8 cellular contexts compared by ENCODE assay signal in genomic region chr2:132353380-132353779, GRCh38.
DNase-seq lines count a peak whose midpoint lies in the region; ATAC-seq and TF ChIP-seq lines count a peak whose summit lies in the region.
"Not testable (repeated sequence)": the region's sequence is repeated elsewhere in the genome, so short reads cannot be mapped to it uniquely, and the experiment has no call there.

No MANE protein-coding gene starts in this region.

- H3K36me3 ChIP-seq in ascending aorta: not testable (repeated sequence)

- H3K4me3 Mint-ChIP-seq in Calu3 (ENCODE audit: low read depth, unreplicated experiment) (peak overlapping the region; percentile 76), type B pancreatic cell (peak overlapping the region; percentile 85)

- BruUV-seq in Calu3 (replicated peaks; lab: Mats Ljungman, UMichigan): not testable (repeated sequence)

- not testable (repeated sequence) for ATAC-seq in right cardiac atrium

- not testable (repeated sequence) for H3K27ac Mint-ChIP-seq in Calu3 (ENCODE audit: unreplicated experiment); type B pancreatic cell

- peak; percentile 51 for DNase-seq in Calu3
- DNase-seq in M059J (ENCODE audit: low read depth): peak; percentile 60
- peak in 1 of 2 donors; percentile 68 for DNase-seq in ascending aorta (ENCODE audit: low spot score in 2 of 2)
- DNase-seq in epithelial cell of esophagus (ENCODE audit: low read depth): peak; percentile 38
- DNase-seq in right cardiac atrium: peak; percentile 13 to 64 (median 43)
- peak; percentile 37 for DNase-seq in medulla oblongata (ENCODE audit: extremely low spot score)
- peak; percentile 26 for DNase-seq in putamen (ENCODE audit: low spot score)
- not testable (repeated sequence) for DNase-seq in type B pancreatic cell (ENCODE audit: extremely low spot score, unreplicated experiment)

- H3K27me3 ChIP-seq in ascending aorta; right cardiac atrium (ENCODE audit: control insufficient read depth, insufficient read depth): not testable (repeated sequence)

- H3K4me3 ChIP-seq in ascending aorta (peak overlapping the region; percentile 59 to 64), epithelial cell of esophagus (ENCODE audit: low read length) (peak overlapping the region; percentile 39)
- not testable (repeated sequence) for H3K4me3 ChIP-seq in right cardiac atrium (ENCODE audit: low read length)

- intact Hi-C loops in Calu3 (cut with micrococcal nuclease; ENCODE audit: unreplicated experiment); ascending aorta (cut with DNase I); right cardiac atrium (cut with DNase I): not testable (repeated sequence)

- not testable (repeated sequence) for H3K9me3 Mint-ChIP-seq in Calu3 (ENCODE audit: low read depth, unreplicated experiment); type B pancreatic cell

- WGBS in right cardiac atrium: 1% methylated on average over 29 of the region's 32 CpGs

- TF ChIP-seq CTCF in Calu3 (IDR thresholded peaks at IDR 0.05; ENCODE audit: unreplicated experiment); ascending aorta (IDR thresholded peaks at IDR 0.05); epithelial cell of esophagus (IDR thresholded peaks at IDR 0.05; ENCODE audit: insufficient read depth, low read depth, low read length, missing control alignments); type B pancreatic cell (conservative IDR thresholded peaks at IDR 0.05): not testable (repeated sequence)

- H3K9me3 ChIP-seq in ascending aorta; right cardiac atrium (ENCODE audit: control insufficient read depth, low read length): not testable (repeated sequence)

- H3K27ac ChIP-seq in ascending aorta; right cardiac atrium (ENCODE audit: low read length): not testable (repeated sequence)

- CTCF ChIA-PET in Calu3 (lab: Charles Lee): interaction anchor here (1.0 to 1.7 kb wide), 2 partner anchors 63 to 86 kb away, joined by 3 to 6 read pairs; partner anchors contain the start of gene GPR39

- not testable (repeated sequence) for H3K4me1 ChIP-seq in ascending aorta; right cardiac atrium (ENCODE audit: control insufficient read depth, insufficient read depth, low read length)

- not testable (repeated sequence) for H3K4me1 Mint-ChIP-seq in Calu3 (ENCODE audit: low read depth, unreplicated experiment); type B pancreatic cell (ENCODE audit: unreplicated experiment)

- H3K36me3 Mint-ChIP-seq in Calu3 (ENCODE audit: insufficient read depth, unreplicated experiment); type B pancreatic cell: not testable (repeated sequence)

- H3K27me3 Mint-ChIP-seq in Calu3 (ENCODE audit: unreplicated experiment): not testable (repeated sequence)
- peaks cover 12% of the 10 kb centered on the region for H3K27me3 Mint-ChIP-seq in type B pancreatic cell
